Comparison of ENCODE assay signal across 1 cellular context in genomic region chr1:39081266-39082139, GRCh38.
TF ChIP-seq lines count a peak whose summit lies in the region.

No MANE protein-coding gene starts in this region.

TF ChIP-seq in H1, 55 proteins besides CTCF, POLR2A, EP300 and RAD21:
- TF ChIP-seq SIN3A (conservative IDR thresholded peaks at IDR 0.05 in 1 of 2, IDR thresholded peaks at IDR 0.05 in 1 of 2; ENCODE audit: low read depth in 1 of 2, low read length in 2 of 2) = peak in 1 of 2 experiments; percentile 67; a peak in 2 of 4 replicates
- TF ChIP-seq HDAC2 (IDR thresholded peaks at IDR 0.05; ENCODE audit: borderline replicate concordance in 1 of 2, low read depth in 2 of 2, low read length in 2 of 2) = 0 out of 4 replicates have a peak, but pooled peaks of 1 of the 2 experiments have one; percentile 42
- TF ChIP-seq KDM1A (IDR thresholded peaks at IDR 0.05; ENCODE audit: borderline replicate concordance, low read length) = no peak
- TF ChIP-seq YY1 (IDR thresholded peaks at IDR 0.05; ENCODE audit: low read depth, low read length) = peak; percentile 43; the same call in 1 of the 2 replicates
- TF ChIP-seq CREB1 (IDR thresholded peaks at IDR 0.05) = no peak
- TF ChIP-seq RBBP5 (IDR thresholded peaks at IDR 0.05; ENCODE audit: borderline replicate concordance, low read depth, low read length) = peak; percentile 36; the same call in 1 of the 2 replicates
- no peak for TF ChIP-seq TCF12 (IDR thresholded peaks at IDR 0.05; ENCODE audit: low read depth, low read length)
- TF ChIP-seq KDM4A (IDR thresholded peaks at IDR 0.05; ENCODE audit: low read depth, low read length, severe bottlenecking) = peak; percentile 89
- TF ChIP-seq PHF8 (conservative IDR thresholded peaks at IDR 0.05; ENCODE audit: low read depth, low read length) = 0 out of 2 replicates have a peak, but pooled peaks have one; percentile 30
